ENCODE assay signal across 12 cellular contexts in the genomic region with DNA sequence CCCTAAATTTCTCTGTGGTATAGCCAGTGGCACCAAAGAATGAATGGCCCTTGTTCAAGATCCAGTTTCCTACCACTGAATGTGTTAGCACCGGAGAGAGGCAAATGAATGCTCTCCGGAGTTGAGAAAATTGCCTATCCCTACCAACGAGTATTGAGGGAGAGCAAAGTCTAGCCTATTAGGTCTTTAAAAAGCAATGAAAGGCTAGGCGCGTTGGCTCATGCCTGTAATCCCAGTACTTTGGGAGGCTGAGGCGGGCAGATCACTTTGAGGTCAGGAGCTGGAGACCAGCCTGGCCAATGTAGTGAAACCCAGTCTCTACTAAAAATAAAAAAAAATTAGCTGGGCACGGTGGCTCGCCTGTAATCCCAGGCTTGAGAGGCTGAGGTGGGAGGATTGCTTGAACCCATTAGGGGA. TPM values are rescaled to one million over a fixed set of nuclear protein-coding genes. Genes with fewer than 3 reads are reported as not detected.
DNase-seq lines count a peak whose midpoint lies in the region; ATAC-seq and TF ChIP-seq lines count a peak whose summit lies in the region.
"Had no signal": no experiment of that assay in that cellular context is flagged by ENCODE, and none has a peak within 500 bp of the region (broad histone marks: within the 10 kb centered on the region; RNA-seq: fewer than 3 reads in every experiment).

No MANE protein-coding gene starts in this region.

- no peaks in the 10 kb centered on the region for H3K36me3 Mint-ChIP-seq in activated T-helper 2 cell treated with anti-CD3 and anti-CD28 coated beads, Interferon-gamma antibody, Interleukin-2, Interleukin-4, amounts not matched to agents 10 μg/mL and 5 μg/mL and 100 μg/mL, durations not matched to agents 14 hours and 24 hours and 36 hours (ENCODE audit: low read depth)
- no peaks in the 10 kb centered on the region for H3K36me3 Mint-ChIP-seq in memory B cell

- peaks cover 3% of the 10 kb centered on the region for H3K4me1 Mint-ChIP-seq in activated T-helper 2 cell treated with anti-CD3 and anti-CD28 coated beads, Interferon-gamma antibody, Interleukin-2, Interleukin-4, amounts not matched to agents 10 μg/mL and 5 μg/mL and 100 μg/mL, durations not matched to agents 14 hours and 24 hours and 36 hours (ENCODE audit: low read depth)
- peaks cover 6% of the 10 kb centered on the region for H3K4me1 Mint-ChIP-seq in memory B cell

- H3K9me3 ChIP-seq in A673 (ENCODE audit: low read depth, low read length, poor library complexity, severe bottlenecking) = no peaks in the 10 kb centered on the region
- H3K9me3 ChIP-seq in ES-I3 (ENCODE audit: control insufficient read depth, insufficient read depth, low read length) = no peaks in the 10 kb centered on the region

- H3K9me3 Mint-ChIP-seq in activated T-helper 2 cell treated with anti-CD3 and anti-CD28 coated beads, Interferon-gamma antibody, Interleukin-2, Interleukin-4, amounts not matched to agents 10 μg/mL and 5 μg/mL and 100 μg/mL, durations not matched to agents 14 hours and 24 hours and 36 hours = no peaks in the 10 kb centered on the region
- no peaks in the 10 kb centered on the region for H3K9me3 Mint-ChIP-seq in memory B cell

- TF ChIP-seq POLR2A in erythroblast (IDR thresholded peaks at IDR 0.05; ENCODE audit: low read length) = no peak

- peak overlapping the region; percentile 70 for H3K4me3 ChIP-seq in A673 (ENCODE audit: low read depth, low read length, poor library complexity, severe bottlenecking)

- BruUV-seq in A673 (replicated peaks; lab: Mats Ljungman, UMichigan) = no TSS peak

- POLR2A ChIA-PET in A673 (lab: Charles Lee; ENCODE audit: low non-redundant PET) = no interaction called here

- peak overlapping the region; percentile 75 for H3K9ac ChIP-seq in ES-I3 (ENCODE audit: low read depth, low read length)

- ATAC-seq in memory B cell (ENCODE audit: low read depth) (no peak), HG02970 (IDR thresholded peaks at IDR 0.05; ENCODE audit: low FRiP score, unreplicated experiment) (no peak)

- no peak for DNase-seq in A673 (ENCODE audit: low spot score)
- no peak for DNase-seq in activated T-helper 2 cell treated with anti-CD3 and anti-CD28 coated beads, Interferon-gamma antibody, Interleukin-2, Interleukin-4, amounts not matched to agents 10 μg/mL and 5 μg/mL and 100 μg/mL, durations not matched to agents 14 hours and 24 hours and 36 hours (ENCODE audit: low spot score)
- no peak for DNase-seq in memory B cell (ENCODE audit: low spot score in 2 of 2)
- DNase-seq in erythroblast (lab: John Stamatoyannopoulos, UW) = no peak
- no peak for DNase-seq in stimulated activated CD4-positive, alpha-beta T cell treated with anti-CD3 and anti-CD28 coated beads, Interleukin-1b, Interleukin-23, amount 100 ng/mL, for 48 hours
- no peak for DNase-seq in kidney tubule cell (ENCODE audit: low spot score)
- DNase-seq: NCI-H2107 had no signal

- intact Hi-C loops in A673 (cut with micrococcal nuclease; ENCODE audit: unreplicated experiment) = no loop called here
- intact Hi-C loops in activated T-helper 2 cell treated with anti-CD3 and anti-CD28 coated beads, Interferon-gamma antibody, Interleukin-2, Interleukin-4, amounts not matched to agents 10 μg/mL and 5 μg/mL and 100 μg/mL, durations not matched to agents 14 hours and 24 hours and 36 hours (cut with micrococcal nuclease) = no loop called here

- no peak for TF ChIP-seq CTCF in A673 (conservative IDR thresholded peaks at IDR 0.05; ENCODE audit: low read depth, low read length)

- no peak overlapping the region for H3K27ac ChIP-seq in A673 (ENCODE audit: low read depth, low read length, poor library complexity, severe bottlenecking)
- H3K27ac ChIP-seq: HL-60 had no signal

- H3K4me1 ChIP-seq in A673 (ENCODE audit: insufficient read depth, low read length, poor library complexity, severe bottlenecking) (peaks cover 19% of the 10 kb centered on the region), ES-I3 (ENCODE audit: insufficient read depth, low read length) (peaks cover 32% of the 10 kb centered on the region)

- CTCF ChIA-PET in A673 (lab: Charles Lee) = no interaction called here

- H3K27me3 Mint-ChIP-seq in activated T-helper 2 cell treated with anti-CD3 and anti-CD28 coated beads, Interferon-gamma antibody, Interleukin-2, Interleukin-4, amounts not matched to agents 10 μg/mL and 5 μg/mL and 100 μg/mL, durations not matched to agents 14 hours and 24 hours and 36 hours (ENCODE audit: low read depth) = peaks cover 12% of the 10 kb centered on the region
- peaks cover 13% of the 10 kb centered on the region for H3K27me3 Mint-ChIP-seq in memory B cell

- no peak overlapping the region for H3K27ac Mint-ChIP-seq in activated T-helper 2 cell treated with anti-CD3 and anti-CD28 coated beads, Interferon-gamma antibody, Interleukin-2, Interleukin-4, amounts not matched to agents 10 μg/mL and 5 μg/mL and 100 μg/mL, durations not matched to agents 14 hours and 24 hours and 36 hours
- no peak overlapping the region for H3K27ac Mint-ChIP-seq in memory B cell

- peak overlapping the region; percentile 79 for H3K4me3 Mint-ChIP-seq in activated T-helper 2 cell treated with anti-CD3 and anti-CD28 coated beads, Interferon-gamma antibody, Interleukin-2, Interleukin-4, amounts not matched to agents 10 μg/mL and 5 μg/mL and 100 μg/mL, durations not matched to agents 14 hours and 24 hours and 36 hours (ENCODE audit: low read depth)
- H3K4me3 Mint-ChIP-seq in memory B cell = peak overlapping the region; percentile 86

- H3K36me3 ChIP-seq in A673 (ENCODE audit: insufficient read depth, low read length, poor library complexity, severe bottlenecking) (no peaks in the 10 kb centered on the region), ES-I3 (ENCODE audit: insufficient read depth, low read length) (no peaks in the 10 kb centered on the region)

- H3K27me3 ChIP-seq in A673 (replicated peaks; ENCODE audit: insufficient read depth, low read depth, low read length, poor library complexity) = no peaks in the 10 kb centered on the region

RNA-seq across cellular contexts. Expression of a gene that starts 0.9 kb away (rescaled TPM):
- 23.6 and 26.9 TPM in 2 replicates for total RNA-seq in A673 (2021)
- 4.7 and 4.8 TPM in 2 replicates for total RNA-seq in activated T-helper 2 cell treated with anti-CD3 and anti-CD28 coated beads, Interferon-gamma antibody, Interleukin-2, Interleukin-4, amounts not matched to agents 10 μg/mL and 5 μg/mL and 100 μg/mL, durations not matched to agents 14 hours and 24 hours and 36 hours

RNA-seq across cellular contexts. Expression of a gene that starts 13.7 kb away (rescaled TPM):
- total RNA-seq in A673 (2021) = 22.4 and 24.0 TPM in 2 replicates
- total RNA-seq in activated T-helper 2 cell treated with anti-CD3 and anti-CD28 coated beads, Interferon-gamma antibody, Interleukin-2, Interleukin-4, amounts not matched to agents 10 μg/mL and 5 μg/mL and 100 μg/mL, durations not matched to agents 14 hours and 24 hours and 36 hours = 14.8 and 17.5 TPM in 2 replicates

RNA-seq across cellular contexts. Expression of a gene that starts 30.5 kb away (rescaled TPM):
- 0.33 TPM in 1 of 2 replicates, not detected in the other for total RNA-seq in A673 (2021)
- not detected in 2 replicates for total RNA-seq in activated T-helper 2 cell treated with anti-CD3 and anti-CD28 coated beads, Interferon-gamma antibody, Interleukin-2, Interleukin-4, amounts not matched to agents 10 μg/mL and 5 μg/mL and 100 μg/mL, durations not matched to agents 14 hours and 24 hours and 36 hours
- total RNA-seq: kidney epithelial cell, Right ventricle myocardium superior had no signal

RNA-seq across cellular contexts. Expression of a gene that starts 58.8 kb away (rescaled TPM):
- total RNA-seq in A673 (2021) = 61.9 and 65.2 TPM in 2 replicates
- 44.4 and 55.3 TPM in 2 replicates for total RNA-seq in activated T-helper 2 cell treated with anti-CD3 and anti-CD28 coated beads, Interferon-gamma antibody, Interleukin-2, Interleukin-4, amounts not matched to agents 10 μg/mL and 5 μg/mL and 100 μg/mL, durations not matched to agents 14 hours and 24 hours and 36 hours
